24 cellular contexts compared by ENCODE assay signal in genomic region chr5:19910131-19910530, GRCh38.
"Had no signal": no experiment of that assay in that cellular context is flagged by ENCODE, and none has a peak within 500 bp of the region (broad histone marks: within the 10 kb centered on the region; RNA-seq: fewer than 3 reads in every experiment).

No MANE protein-coding gene starts in this region.

- ATAC-seq: activated CD8-positive, alpha-beta T cell treated with anti-CD3 and anti-CD28 coated beads, Interleukin-2, amount 10 ng/mL, durations not matched to agents 7 days and 5 days; WTC11 had no signal

- H3K36me3 ChIP-seq: breast epithelium had no signal

- DNase-seq: activated CD4-positive, alpha-beta T cell treated with anti-CD3 and anti-CD28 coated beads for 48 hours; activated CD4-positive, alpha-beta T cell treated with anti-CD3 and anti-CD28 coated beads, Interleukin-2, amount 50 U/mL, for 4 hours; activated CD4-positive, CD25-positive, alpha-beta regulatory T cell treated with anti-CD3 and anti-CD28 coated beads, Interleukin-2, amount 50 U/mL, for 72 hours; activated CD8-positive, alpha-beta memory T cell treated with anti-CD3 and anti-CD28 coated beads, Interleukin-2, amount 50 U/mL, for 48 hours; activated CD8-positive, alpha-beta T cell treated with anti-CD3 and anti-CD28 coated beads, Interleukin-2, amount 10 ng/mL, durations not matched to agents 7 days and 5 days; activated T-cell treated with anti-CD3 and anti-CD28 coated beads, Interleukin-2, amount 50 U/mL, for 1 hour; aorta; caudate nucleus; NCI-H1105; NCI-H1436; NCI-H187; NCI-H2171; NCI-H2227 treated with DMSO at 0.1 percent for 48 hours; NCI-H446 treated with DMSO at 0.1 percent for 48 hours; NCI-H524 treated with DMSO at 0.1 percent for 48 hours; NCI-H748 treated with DMSO at 0.1 percent for 48 hours; PC-9; SHP77 treated with DMSO at 0.1 percent for 48 hours had no signal

- H3K4me1 Mint-ChIP-seq: activated naive CD4-positive, alpha-beta T cell treated with anti-CD3 and anti-CD28 coated beads, Interleukin-2, amount 50 U/mL, for 24 hours had no signal

- H3K36me3 Mint-ChIP-seq: activated naive CD4-positive, alpha-beta T cell treated with anti-CD3 and anti-CD28 coated beads, Interleukin-2, amount 50 U/mL, for 24 hours; WTC11 had no signal

- H3K27me3 Mint-ChIP-seq: activated naive CD4-positive, alpha-beta T cell treated with anti-CD3 and anti-CD28 coated beads, Interleukin-2, amount 50 U/mL, for 24 hours had no signal

- H3K27ac Mint-ChIP-seq: activated CD8-positive, alpha-beta T cell treated with anti-CD3 and anti-CD28 coated beads, Interleukin-2, amount 10 ng/mL, durations not matched to agents 7 days and 5 days; activated naive CD4-positive, alpha-beta T cell treated with anti-CD3 and anti-CD28 coated beads, Interleukin-2, amount 50 U/mL, for 24 hours; T-helper 1 cell treated with Interleukin-12 subunit alpha and Interleukin-12 subunit beta and Interleukin-4 antibody, amounts not matched to agents 30 μg/mL and 1 μg/mL, for 36 hours; WTC11 had no signal

- H3K4me3 Mint-ChIP-seq: activated CD8-positive, alpha-beta T cell treated with anti-CD3 and anti-CD28 coated beads, Interleukin-2, amount 10 ng/mL, durations not matched to agents 7 days and 5 days; activated naive CD4-positive, alpha-beta T cell treated with anti-CD3 and anti-CD28 coated beads, Interleukin-2, amount 50 U/mL, for 24 hours; T-helper 1 cell treated with Interleukin-12 subunit alpha and Interleukin-12 subunit beta and Interleukin-4 antibody, amounts not matched to agents 30 μg/mL and 1 μg/mL, for 36 hours; WTC11 had no signal

- H3K4me1 ChIP-seq: breast epithelium had no signal

- H3K27ac ChIP-seq: breast epithelium, KMS-11, PC-9, SK-N-MC had no signal

- H3K4me3 ChIP-seq: breast epithelium, PC-9, SK-N-MC had no signal

- H3K4me2 ChIP-seq: KMS-11, PC-9 had no signal

- H3K9ac ChIP-seq: KMS-11 had no signal

- H3K9me3 Mint-ChIP-seq: activated naive CD4-positive, alpha-beta T cell treated with anti-CD3 and anti-CD28 coated beads, Interleukin-2, amount 50 U/mL, for 24 hours; WTC11 had no signal

- H3K9me3 ChIP-seq: breast epithelium had no signal

- H3K27me3 ChIP-seq: breast epithelium had no signal
